In the genomic region with DNA sequence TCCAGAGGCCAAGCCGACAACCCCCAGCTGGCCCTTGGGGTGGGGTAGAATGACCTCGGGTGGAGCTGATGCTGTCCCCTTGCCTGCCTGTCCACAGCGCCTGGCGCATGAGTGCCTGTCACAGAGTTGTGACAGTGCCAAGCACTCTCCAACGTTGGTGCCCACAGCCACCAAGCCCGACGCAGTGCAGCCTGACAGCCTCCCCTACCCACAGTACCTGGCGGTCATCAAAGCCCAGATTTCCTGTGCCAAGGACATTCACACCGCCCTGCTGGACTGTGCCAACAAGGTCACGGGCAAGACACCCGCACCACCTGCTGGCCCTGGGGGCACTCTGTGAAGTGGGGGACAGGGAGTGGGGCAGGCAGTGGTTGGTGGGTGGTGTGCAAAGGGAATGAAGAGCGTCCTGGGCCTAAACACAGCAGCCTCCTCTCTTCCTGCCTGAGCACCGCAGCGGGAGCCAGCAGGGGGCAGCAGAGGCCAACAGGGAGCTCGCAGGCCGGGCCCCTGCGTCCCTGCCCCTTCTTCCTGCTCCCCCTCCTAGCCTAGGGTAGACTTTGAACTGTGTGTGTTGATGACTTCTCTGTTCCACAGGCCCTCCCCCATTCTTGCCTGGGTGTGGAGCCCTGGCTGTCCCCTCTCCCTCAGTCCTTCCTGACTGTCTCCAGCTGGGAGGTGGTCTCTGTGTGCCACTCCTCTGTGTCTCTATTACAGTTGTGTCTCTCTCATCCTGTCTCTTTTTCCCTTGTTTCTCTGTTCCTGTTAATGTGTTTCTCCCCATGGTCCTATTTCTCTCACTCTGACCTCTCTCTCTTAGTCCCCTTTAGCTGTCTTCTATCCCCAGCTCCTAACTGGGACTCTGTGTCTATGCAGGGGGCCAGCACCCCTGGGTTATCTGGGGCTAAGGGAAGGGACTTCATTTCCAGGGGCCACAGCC, we compare ENCODE assay signal across 8 cellular contexts. TPM values are rescaled to one million over a fixed set of nuclear protein-coding genes. Genes with fewer than 3 reads are reported as not detected.
A peak's percentile ranks its signal among the peaks of the same experiment; 100 is the strongest.
DNase-seq lines count a peak whose midpoint lies in the region; FAIRE-seq and TF ChIP-seq lines count a peak whose summit lies in the region.

No MANE protein-coding gene starts in this region.

- intact Hi-C loops in OCI-LY7 (cut with micrococcal nuclease; ENCODE audit: unreplicated experiment) (loop anchor here (1.0 kb wide), 1 partner anchor 15 kb away; the partner anchor contains the start of gene PLEKHG2), endothelial cell of umbilical vein (cut with micrococcal nuclease) (loop anchor here (1.0 kb wide), 2 partner anchors 15 to 135 kb away; partner anchors contain the start of genes EID2B and PLEKHG2)

- peak; percentile 51 to 65 for DNase-seq in NCI-H2081 (lab: John Stamatoyannopoulos, UW)
- no peak for DNase-seq in NCI-H2081 treated with DMSO at 0.1 percent for 48 hours (lab: John Stamatoyannopoulos, UW)
- DNase-seq in OCI-LY7 (ENCODE audit: low spot score): peak; percentile 89
- peak; percentile 99 for DNase-seq in activated CD8-positive, alpha-beta memory T cell treated with anti-CD3 and anti-CD28 coated beads, Interleukin-2, amount 50 U/mL, for 48 hours
- peak; percentile 79 for DNase-seq in endothelial cell of umbilical vein (ENCODE audit: low read depth, low spot score)
- DNase-seq in mucosa of gallbladder (ENCODE audit: low spot score): peak; percentile 94
- peak; percentile 98 for DNase-seq in stimulated activated CD8-positive, alpha-beta memory T cell treated with anti-CD3 and anti-CD28 coated beads, Interleukin-4, amount 100 ng/mL, for 48 hours

- H3K4me2 ChIP-seq in OCI-LY7 (ENCODE audit: low read length) (peak overlapping the region; percentile 68), endothelial cell of umbilical vein (ENCODE audit: insufficient read depth, low read length) (no peak overlapping the region)

- H3K27me3 ChIP-seq in HUES48 (ENCODE audit: control insufficient read depth, insufficient read depth, low read length) (no peaks in the 10 kb centered on the region), endothelial cell of umbilical vein (ENCODE audit: control insufficient read depth in 2 of 2, insufficient read depth in 2 of 2, low read length in 2 of 2) (no peaks in the 10 kb centered on the region)

- H4K20me1 ChIP-seq in OCI-LY7 (ENCODE audit: insufficient read depth, low read length): no peaks in the 10 kb centered on the region
- no peaks in the 10 kb centered on the region for H4K20me1 ChIP-seq in endothelial cell of umbilical vein (replicated peaks; ENCODE audit: control insufficient read depth, extremely low read depth, insufficient read depth, low read length)

- H3K79me2 ChIP-seq in OCI-LY7 (ENCODE audit: insufficient read depth, low read depth, low read length) (peaks cover 2% of the 10 kb centered on the region; the same call in 1 of the 2 replicates), endothelial cell of umbilical vein (ENCODE audit: control insufficient read depth, insufficient read depth, low read length) (no peaks in the 10 kb centered on the region)

- H3K4me1 ChIP-seq in HUES48 (ENCODE audit: control insufficient read depth, insufficient read depth, low read length) (peaks cover 20% of the 10 kb centered on the region), OCI-LY7 (ENCODE audit: insufficient read depth, low read length, poor library complexity, severe bottlenecking) (peaks cover 57% of the 10 kb centered on the region), endothelial cell of umbilical vein (ENCODE audit: control insufficient read depth, extremely low read depth, insufficient read depth, low read length) (peaks cover 8% of the 10 kb centered on the region)

- dilution Hi-C loops in endothelial cell of umbilical vein (cut with MboI; ENCODE audit: extremely low pct_ligation_motif_present, low sequenced_read_pairs): no loop called here

- H2AFZ ChIP-seq in OCI-LY7 (ENCODE audit: low read length): no peak overlapping the region
- H2AFZ ChIP-seq in endothelial cell of umbilical vein (ENCODE audit: low read depth, low read length): no peak overlapping the region

- no peaks in the 10 kb centered on the region for H3K9me1 ChIP-seq in endothelial cell of umbilical vein (replicated peaks; ENCODE audit: control insufficient read depth, extremely low read depth, insufficient read depth, low read length)

- peak overlapping the region; percentile 73 for H3K27ac ChIP-seq in HUES48 (ENCODE audit: low read depth, low read length)
- peak overlapping the region; percentile 75 for H3K27ac ChIP-seq in OCI-LY7 (ENCODE audit: low read depth, low read length, poor library complexity, severe bottlenecking)
- peak overlapping the region; percentile 30 for H3K27ac ChIP-seq in endothelial cell of umbilical vein (ENCODE audit: insufficient read depth, low read depth, low read length)

- H3K9me2 ChIP-seq in OCI-LY7 (ENCODE audit: insufficient read depth, low read length): no peaks in the 10 kb centered on the region

- no peaks in the 10 kb centered on the region for H3K9me3 ChIP-seq in HUES48 (ENCODE audit: control insufficient read depth, insufficient read depth, low read length)
- H3K9me3 ChIP-seq in OCI-LY7 (ENCODE audit: low read length): no peaks in the 10 kb centered on the region
- no peaks in the 10 kb centered on the region for H3K9me3 ChIP-seq in endothelial cell of umbilical vein (replicated peaks; ENCODE audit: control insufficient read depth, insufficient read depth, low read length)

- H3K36me3 ChIP-seq in HUES48 (ENCODE audit: control insufficient read depth, insufficient read depth, low read length) (peaks cover 23% of the 10 kb centered on the region), OCI-LY7 (ENCODE audit: insufficient read depth, low read length) (peaks cover 34% of the 10 kb centered on the region), endothelial cell of umbilical vein (ENCODE audit: control insufficient read depth in 2 of 2, extremely low read depth in 1 of 2, insufficient read depth in 2 of 2, low read length in 2 of 2) (peaks cover 0 to 15% of the 10 kb centered on the region in 2 experiments)

- TF ChIP-seq CTCF in OCI-LY7 (conservative IDR thresholded peaks at IDR 0.05; ENCODE audit: low read length) (peak; percentile 88), endothelial cell of umbilical vein (IDR thresholded peaks at IDR 0.05; ENCODE audit: extremely low read depth in 1 of 2, insufficient read depth in 1 of 2, low read depth in 1 of 2, low read length in 2 of 2) (peak; percentile 96 to 99)

- CTCF ChIA-PET in OCI-LY7 (lab: Charles Lee; ENCODE audit: unreplicated experiment) (interaction anchor here (0.6 to 0.8 kb wide), 2 partner anchors 14 to 23 kb away, joined by 3 read pairs; no protein-coding TSS in a partner anchor), endothelial cell of umbilical vein (lab: Charles Lee) (interaction anchor here (0.5 to 4.5 kb wide), 20 partner anchors 10 to 464 kb away, joined by 3 to 147 read pairs (median 3); partner anchors contain the start of genes EID2B, PLEKHG2, RPS16 and SAMD4B)

- no peak overlapping the region for H3K9ac ChIP-seq in HUES48 (ENCODE audit: low read depth, low read length)
- H3K9ac ChIP-seq in endothelial cell of umbilical vein (replicated peaks; ENCODE audit: extremely low read depth, insufficient read depth, low read length): no peak overlapping the region

- BruUV-seq in OCI-LY7 (replicated peaks; lab: Mats Ljungman, UMichigan): no TSS peak
- BruUV-seq in endothelial cell of umbilical vein (replicated peaks; lab: Mats Ljungman, UMichigan): no TSS peak

- no peak overlapping the region for H3K4me3 ChIP-seq in HUES48 (ENCODE audit: low read depth, low read length)
- H3K4me3 ChIP-seq in OCI-LY7 (ENCODE audit: low read depth, low read length, poor library complexity, severe bottlenecking): peak overlapping the region; percentile 27
- no peak overlapping the region for H3K4me3 ChIP-seq in endothelial cell of umbilical vein (replicated peaks in 1 of 3; ENCODE audit: insufficient read depth in 1 of 3, low read depth in 1 of 3, low read length in 3 of 3)

- FAIRE-seq in endothelial cell of umbilical vein (lab: Jason Lieb, UNC): peak; percentile 94

- POLR2A ChIA-PET in OCI-LY7 (lab: Charles Lee) (interaction anchor here (0.7 to 2.3 kb wide), 3 partner anchors 11 to 16 kb away, joined by 3 to 14 read pairs (median 9); no protein-coding TSS in a partner anchor), endothelial cell of umbilical vein (lab: Charles Lee) (interaction anchor here (1.0 to 1.2 kb wide), 2 partner anchors 9 to 14 kb away, joined by 8 to 10 read pairs; partner anchors contain the start of gene ZFP36)

- no peak for TF ChIP-seq POLR2A in endothelial cell of umbilical vein (IDR thresholded peaks at IDR 0.05; ENCODE audit: low read depth, low read length)

RNA-seq across cellular contexts. Expression of gene MED29, which starts 6.5 kb away (rescaled TPM):
- 15.7 and 28.3 TPM in 2 replicates for total RNA-seq in OCI-LY7 (2014; rRNA removed; shearing (Covaris generic))
- total RNA-seq in OCI-LY7 (2022) (31.2 and 31.3 TPM in 2 replicates), endothelial cell of umbilical vein (24.7 and 25.5 TPM in 2 replicates), mucosa of gallbladder (46.0 TPM)
- 50.4 and 60.3 TPM in 2 replicates for polyA plus RNA-seq in endothelial cell of umbilical vein
- 39.9 and 44.7 TPM in 2 replicates for polyA plus RNA-seq in endothelial cell of umbilical vein (2011; cell fraction: cytosol; rRNA removed)
- polyA plus RNA-seq in endothelial cell of umbilical vein (2011; cell fraction: nucleus; rRNA removed): 11.8 and 14.2 TPM in 2 replicates
- 19.4 and 19.7 TPM in 2 replicates for polyA plus RNA-seq in endothelial cell of umbilical vein (2012)
- polyA minus RNA-seq in endothelial cell of umbilical vein: 26.4 and 28.5 TPM in 2 replicates
- 23.8 TPM for polyA minus RNA-seq in endothelial cell of umbilical vein (2011; cell fraction: cytosol; rRNA and poly(A)+ RNA removed)
- polyA minus RNA-seq in endothelial cell of umbilical vein (2011; cell fraction: nucleus; rRNA and poly(A)+ RNA removed): 6.3 and 6.7 TPM in 2 replicates

RNA-seq across cellular contexts. Expression of gene PAF1, which starts 6.7 kb away (rescaled TPM):
- total RNA-seq in OCI-LY7 (2014; rRNA removed; shearing (Covaris generic)): 33.1 and 35.4 TPM in 2 replicates
- total RNA-seq in OCI-LY7 (2022) (45.9 and 46.8 TPM in 2 replicates), endothelial cell of umbilical vein (53.6 and 55.1 TPM in 2 replicates), mucosa of gallbladder (50.5 TPM)
- 77.9 and 90.8 TPM in 2 replicates for polyA plus RNA-seq in endothelial cell of umbilical vein
- polyA plus RNA-seq in endothelial cell of umbilical vein (2011; cell fraction: cytosol; rRNA removed): 60.4 and 68.7 TPM in 2 replicates
- polyA plus RNA-seq in endothelial cell of umbilical vein (2011; cell fraction: nucleus; rRNA removed): 69.9 and 95.5 TPM in 2 replicates
- polyA plus RNA-seq in endothelial cell of umbilical vein (2012): 53.1 and 63.8 TPM in 2 replicates
- 41.9 and 56.6 TPM in 2 replicates for polyA minus RNA-seq in endothelial cell of umbilical vein
- polyA minus RNA-seq in endothelial cell of umbilical vein (2011; cell fraction: cytosol; rRNA and poly(A)+ RNA removed): 43.6 TPM
- 27.1 and 44.7 TPM in 2 replicates for polyA minus RNA-seq in endothelial cell of umbilical vein (2011; cell fraction: nucleus; rRNA and poly(A)+ RNA removed)

RNA-seq across cellular contexts. Expression of gene ZFP36, which starts 9.0 kb away (rescaled TPM):
- 19.4 and 21.8 TPM in 2 replicates for total RNA-seq in OCI-LY7 (2014; rRNA removed; shearing (Covaris generic))
- total RNA-seq in OCI-LY7 (2022): 55.9 and 57.2 TPM in 2 replicates
- 12.2 and 26.5 TPM in 2 replicates for total RNA-seq in endothelial cell of umbilical vein
- polyA plus RNA-seq in endothelial cell of umbilical vein: 16.3 and 21.7 TPM in 2 replicates
- 12.3 and 22.8 TPM in 2 replicates for polyA plus RNA-seq in endothelial cell of umbilical vein (2011; cell fraction: cytosol; rRNA removed)
- 50.1 and 58.2 TPM in 2 replicates for polyA plus RNA-seq in endothelial cell of umbilical vein (2011; cell fraction: nucleus; rRNA removed)
- polyA plus RNA-seq in endothelial cell of umbilical vein (2012): 22.6 and 23.7 TPM in 2 replicates
- 5.3 and 6.6 TPM in 2 replicates for polyA minus RNA-seq in endothelial cell of umbilical vein
- 25.8 TPM for polyA minus RNA-seq in endothelial cell of umbilical vein (2011; cell fraction: cytosol; rRNA and poly(A)+ RNA removed)
- 25.1 and 59.1 TPM in 2 replicates for polyA minus RNA-seq in endothelial cell of umbilical vein (2011; cell fraction: nucleus; rRNA and poly(A)+ RNA removed)
- 180 TPM for total RNA-seq in mucosa of gallbladder

RNA-seq across cellular contexts. Expression of gene PLEKHG2, which starts 14.8 kb away (rescaled TPM):
- 28.3 and 30.4 TPM in 2 replicates for total RNA-seq in OCI-LY7 (2014; rRNA removed; shearing (Covaris generic))
- 65.9 and 68.2 TPM in 2 replicates for total RNA-seq in OCI-LY7 (2022)
- total RNA-seq in endothelial cell of umbilical vein: 74.1 TPM in 2 replicates
- polyA plus RNA-seq in endothelial cell of umbilical vein: 26.4 and 44.7 TPM in 2 replicates
- 11.2 and 15.0 TPM in 2 replicates for polyA plus RNA-seq in endothelial cell of umbilical vein (2011; cell fraction: cytosol; rRNA removed)
- 139 and 169 TPM in 2 replicates for polyA plus RNA-seq in endothelial cell of umbilical vein (2011; cell fraction: nucleus; rRNA removed)
- 45.2 and 49.3 TPM in 2 replicates for polyA plus RNA-seq in endothelial cell of umbilical vein (2012)
- polyA minus RNA-seq in endothelial cell of umbilical vein: 33.5 and 45.4 TPM in 2 replicates
- polyA minus RNA-seq in endothelial cell of umbilical vein (2011; cell fraction: cytosol; rRNA and poly(A)+ RNA removed): 13.7 TPM
- 66.6 and 89.2 TPM in 2 replicates for polyA minus RNA-seq in endothelial cell of umbilical vein (2011; cell fraction: nucleus; rRNA and poly(A)+ RNA removed)
- total RNA-seq in mucosa of gallbladder: 41.8 TPM

RNA-seq across cellular contexts. Expression of gene RPS16, which starts 38.1 kb away (rescaled TPM):
- total RNA-seq in OCI-LY7 (2014; rRNA removed; shearing (Covaris generic)): 538 and 634 TPM in 2 replicates
- total RNA-seq in OCI-LY7 (2022): 3,661 and 4,044 TPM in 2 replicates
- total RNA-seq in endothelial cell of umbilical vein: 1,735 and 1,768 TPM in 2 replicates
- polyA plus RNA-seq in endothelial cell of umbilical vein: 5,244 and 6,084 TPM in 2 replicates
- polyA plus RNA-seq in endothelial cell of umbilical vein (2011; cell fraction: cytosol; rRNA removed): 4,318 and 4,415 TPM in 2 replicates
- polyA plus RNA-seq in endothelial cell of umbilical vein (2011; cell fraction: nucleus; rRNA removed): 1,293 and 1,668 TPM in 2 replicates
- polyA plus RNA-seq in endothelial cell of umbilical vein (2012): 2,527 and 3,042 TPM in 2 replicates
- polyA minus RNA-seq in endothelial cell of umbilical vein: 1,532 and 1,667 TPM in 2 replicates
- polyA minus RNA-seq in endothelial cell of umbilical vein (2011; cell fraction: cytosol; rRNA and poly(A)+ RNA removed): 2,450 TPM
- polyA minus RNA-seq in endothelial cell of umbilical vein (2011; cell fraction: nucleus; rRNA and poly(A)+ RNA removed): 213 and 283 TPM in 2 replicates
- total RNA-seq in mucosa of gallbladder: 1,378 TPM
